10 cellular contexts compared by ENCODE assay signal in the genomic region with DNA sequence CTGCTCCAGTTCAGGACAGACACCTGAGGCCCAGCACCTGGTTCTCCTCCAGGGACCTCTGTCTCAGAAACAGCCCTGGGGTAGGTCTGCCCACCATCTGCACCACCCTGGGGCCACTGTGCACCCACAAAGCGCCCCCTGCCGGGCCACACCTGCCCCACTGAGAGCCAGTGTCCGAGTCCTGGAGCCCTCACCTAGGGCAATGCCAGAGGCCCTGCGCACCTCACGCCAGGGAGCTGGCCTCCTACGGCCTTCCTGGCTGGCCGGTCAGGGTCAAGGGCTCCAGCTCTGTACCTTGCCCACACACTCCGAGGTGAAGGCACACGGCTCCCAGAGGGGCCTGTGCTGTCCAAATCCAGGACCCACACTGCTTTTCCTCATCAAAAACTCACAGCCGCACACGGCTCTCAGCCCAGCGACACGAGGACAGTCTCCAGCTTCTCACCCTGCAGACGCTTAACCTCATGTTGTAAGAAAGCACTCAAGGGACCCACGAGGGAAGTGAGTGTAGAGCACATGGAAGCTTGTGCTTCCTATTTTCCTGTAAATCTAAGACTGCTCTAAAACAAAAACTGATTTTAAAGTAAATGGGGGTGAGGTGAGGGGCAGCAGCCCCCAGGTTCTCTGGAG. TPM values are rescaled to one million over a fixed set of nuclear protein-coding genes. Genes with fewer than 3 reads are reported as not detected.
DNase-seq lines count a peak whose midpoint lies in the region; ATAC-seq, FAIRE-seq and TF ChIP-seq lines count a peak whose summit lies in the region.
"Had no signal": no experiment of that assay in that cellular context is flagged by ENCODE, and none has a peak within 500 bp of the region (broad histone marks: within the 10 kb centered on the region; RNA-seq: fewer than 3 reads in every experiment).

No MANE protein-coding gene starts in this region.

- H4K20me1 ChIP-seq in HepG2 (ENCODE audit: insufficient read depth, low read length): peaks cover 56% of the 10 kb centered on the region

- H3K27ac ChIP-seq in HepG2 (ENCODE audit: extremely low read length, insufficient read depth, low read length): no peak overlapping the region

- ATAC-seq in WTC11 (no peak), HepG2 (0 out of 3 replicates have a peak, but pooled peaks have one; percentile 2), GM21825 (IDR thresholded peaks at IDR 0.05; ENCODE audit: unreplicated experiment) (no peak), HG03354 (IDR thresholded peaks at IDR 0.05; ENCODE audit: poor library complexity, severe bottlenecking, unreplicated experiment) (no peak)

- no peak for TF ChIP-seq POLR2A in HepG2 (IDR thresholded peaks at IDR 0.05; ENCODE audit: insufficient read depth in 1 of 2, low read depth in 2 of 2, low read length in 2 of 2)

- H3K79me2 ChIP-seq in HepG2 (ENCODE audit: insufficient read depth, low read length): peaks cover 78% of the 10 kb centered on the region

- no peak for FAIRE-seq in D721Med (lab: Jason Lieb, UNC)
- no peak for FAIRE-seq in HepG2 (lab: Jason Lieb, UNC)

- no peak overlapping the region for H3K4me3 Mint-ChIP-seq in WTC11

- H3K4me2 ChIP-seq in HepG2 (ENCODE audit: low read depth, low read length): no peak overlapping the region

- peaks cover 5 to 21% of the 10 kb centered on the region in 2 experiments for H3K36me3 ChIP-seq in HepG2 (replicated peaks in 1 of 2; ENCODE audit: control insufficient read depth in 1 of 2, insufficient read depth in 2 of 2, low read length in 2 of 2)

- peaks cover 4% of the 10 kb centered on the region for H3K36me3 Mint-ChIP-seq in WTC11

- no peak overlapping the region for H3K4me3 ChIP-seq in HepG2 (replicated peaks in 1 of 3; ENCODE audit: insufficient read depth in 1 of 3, low read depth in 2 of 3, low read length in 3 of 3)

- H3K27me3 Mint-ChIP-seq in WTC11 (ENCODE audit: low read depth): no peaks in the 10 kb centered on the region; the same call in 1 of the 2 replicates

- H3K4me1 ChIP-seq in HepG2 (ENCODE audit: insufficient read depth, low read length): peaks cover 25% of the 10 kb centered on the region

- no peak overlapping the region for H2AFZ ChIP-seq in HepG2 (ENCODE audit: low read length)

- no peak for TF ChIP-seq RAD21 in HepG2 (CRISPR knock-in tag; IDR thresholded peaks at IDR 0.05)

- DNase-seq in 8988T (peak; percentile 49), D721Med (ENCODE audit: insufficient read length, low spot score) (peak; percentile 16), WTC11 (ENCODE audit: low spot score) (peak; percentile 10), HepG2 (ENCODE audit: low spot score) (no peak), DMS 273 treated with DMSO at 0.1 percent for 48 hours (lab: John Stamatoyannopoulos, UW) (no peak), NCI-H128 (lab: John Stamatoyannopoulos, UW; ENCODE audit: unreplicated experiment) (no peak)
- DNase-seq: DMS153, kidney glomerular epithelial cell had no signal

- no peaks in the 10 kb centered on the region for H3K9me3 ChIP-seq in HepG2 (ENCODE audit: low read length)

- 94% methylated on average over 9 of the region's 15 CpGs for WGBS in HepG2 (ENCODE audit: low lambda C conversion rate)

- TF ChIP-seq CTCF in D721Med (IDR thresholded peaks at IDR 0.05; ENCODE audit: insufficient read depth, missing control alignments) (no peak), WTC11 (IDR thresholded peaks at IDR 0.05) (no peak), HepG2 (CRISPR knock-in tag; IDR thresholded peaks at IDR 0.05) (peak; percentile 33; the same call in 1 of the 2 replicates)

- H3K9ac ChIP-seq in HepG2 (ENCODE audit: insufficient read depth, low read depth, low read length): no peak overlapping the region

- H3K9me3 Mint-ChIP-seq in WTC11: no peaks in the 10 kb centered on the region

- POLR2A ChIA-PET in WTC11 (lab: Charles Lee) (no interaction called here), HepG2 (lab: Yijun Ruan, JAX) (no interaction called here)

- TF ChIP-seq EP300 in HepG2 (IDR thresholded peaks at IDR 0.05; ENCODE audit: low read depth in 2 of 2, low read length in 2 of 2): no peak
- no peak for TF ChIP-seq EP300 in HepG2 (CRISPR knock-in tag; IDR thresholded peaks at IDR 0.05; ENCODE audit: borderline replicate concordance)

- H3K27ac Mint-ChIP-seq in WTC11: no peak overlapping the region

- CTCF ChIA-PET in WTC11 (lab: Charles Lee) (interaction anchor here (1.5 kb wide), 1 partner anchor 103 kb away, joined by 4 read pairs; the partner anchor contains the start of gene UVSSA), HepG2 (lab: Yijun Ruan, JAX; ENCODE audit: low intra/inter-chr PET ratio, low total read pairs) (no interaction called here)

- intact Hi-C loops in HepG2 (cut with micrococcal nuclease; ENCODE audit: unreplicated experiment): no loop called here

- BruUV-seq in HepG2 (replicated peaks; lab: Mats Ljungman, UMichigan): no TSS peak

- H3K27me3 ChIP-seq in HepG2 (ENCODE audit: control insufficient read depth in 1 of 2, insufficient read depth in 2 of 2, low read length in 2 of 2): no peaks in the 10 kb centered on the region

- peaks cover 11% of the 10 kb centered on the region for H3K4me1 Mint-ChIP-seq in WTC11

- in situ Hi-C loops in HepG2 (cut with HindIII; ENCODE audit: extremely low pct_ligation_motif_present, low pct_unique_long_range_greater_than_20kb): no loop called here

TF ChIP-seq in WTC11, 78 proteins besides CTCF, POLR2A, EP300 and RAD21 (continues in another document):
- TF ChIP-seq SMAD4 (CRISPR knock-in tag; IDR thresholded peaks at IDR 0.05): no peak

TF ChIP-seq in HepG2, 621 proteins besides CTCF, POLR2A, EP300 and RAD21 (continues in another document):
- TF ChIP-seq MNT (IDR thresholded peaks at IDR 0.05): peak; percentile 44; the same call in 1 of the 2 replicates
- TF ChIP-seq TOPORS (CRISPR knock-in tag; IDR thresholded peaks at IDR 0.05): no peak

RNA-seq across cellular contexts. Expression of gene CTBP1, which starts 5.4 kb away (rescaled TPM):
- total RNA-seq in WTC11 (2021) (143 to 167 TPM (median 159 TPM) in 3 replicates), HepG2 (2016; rRNA removed; fragmentation: Illumina TruSeq; extraction: Trizol) (106 and 112 TPM in 2 replicates)
- total RNA-seq in HepG2 (2016; cell fraction: cytosol; rRNA removed; fragmentation: Illumina TruSeq; extraction: Trizol; ENCODE audit: low read depth): 119 TPM in 2 replicates
- 83.8 and 121 TPM in 2 replicates for total RNA-seq in HepG2 (2016; cell fraction: insoluble cytoplasmic fraction; rRNA removed; fragmentation: Illumina TruSeq; extraction: Trizol)
- total RNA-seq in HepG2 (2016; cell fraction: membrane; rRNA removed; fragmentation: Illumina TruSeq; extraction: Trizol): 133 and 173 TPM in 2 replicates
- total RNA-seq in HepG2 (2016; cell fraction: nucleus; rRNA removed; fragmentation: Illumina TruSeq; extraction: Trizol): 51.5 and 60.9 TPM in 2 replicates
- 78.5 and 123 TPM in 2 replicates for polyA plus RNA-seq in HepG2 (2011; rRNA removed)
- 87.2 and 182 TPM in 2 replicates for polyA plus RNA-seq in HepG2 (2011; cell fraction: cytosol; rRNA removed)
- polyA plus RNA-seq in HepG2 (2011; cell fraction: nucleus; rRNA removed): 489 and 636 TPM in 2 replicates
- polyA plus RNA-seq in HepG2 (2012): 69.0 and 92.6 TPM in 2 replicates
- 49.5 and 64.7 TPM in 2 replicates for polyA plus RNA-seq in HepG2 (2016; cell fraction: cytosol; fragmentation: Illumina TruSeq; extraction: Trizol; ENCODE audit: low read depth)
- 101 and 112 TPM in 2 replicates for polyA plus RNA-seq in HepG2 (2016; cell fraction: insoluble cytoplasmic fraction; fragmentation: Illumina TruSeq; extraction: Trizol; ENCODE audit: low read depth)
- 103 and 116 TPM in 2 replicates for polyA plus RNA-seq in HepG2 (2016; cell fraction: membrane; fragmentation: Illumina TruSeq; extraction: Trizol; ENCODE audit: low read depth)
- polyA plus RNA-seq in HepG2 (2016; cell fraction: nucleus; fragmentation: Illumina TruSeq; extraction: Trizol; ENCODE audit: insufficient read depth, low read depth): 152 and 155 TPM in 2 replicates
- 136 and 350 TPM in 2 replicates for polyA minus RNA-seq in HepG2 (2011; rRNA and poly(A)+ RNA removed; ENCODE audit: low replicate concordance)
- polyA minus RNA-seq in HepG2 (2011; cell fraction: cytosol; rRNA and poly(A)+ RNA removed): 85.1 and 100 TPM in 2 replicates
- 47.7 and 48.4 TPM in 2 replicates for polyA minus RNA-seq in HepG2 (2011; cell fraction: nucleus; rRNA and poly(A)+ RNA removed)

RNA-seq across cellular contexts. Expression of gene MAEA, which starts 46.1 kb away (rescaled TPM):
- 66.9 to 86.9 TPM (median 79.8 TPM) in 3 replicates for total RNA-seq in WTC11 (2021)
- 52.0 and 65.2 TPM in 2 replicates for total RNA-seq in HepG2 (2016; rRNA removed; fragmentation: Illumina TruSeq; extraction: Trizol)
- 10.0 and 10.5 TPM in 2 replicates for total RNA-seq in HepG2 (2016; cell fraction: cytosol; rRNA removed; fragmentation: Illumina TruSeq; extraction: Trizol; ENCODE audit: low read depth)
- total RNA-seq in HepG2 (2016; cell fraction: insoluble cytoplasmic fraction; rRNA removed; fragmentation: Illumina TruSeq; extraction: Trizol): 55.0 and 59.4 TPM in 2 replicates
- 23.7 and 24.2 TPM in 2 replicates for total RNA-seq in HepG2 (2016; cell fraction: membrane; rRNA removed; fragmentation: Illumina TruSeq; extraction: Trizol)
- total RNA-seq in HepG2 (2016; cell fraction: nucleus; rRNA removed; fragmentation: Illumina TruSeq; extraction: Trizol): 30.2 and 31.7 TPM in 2 replicates
- polyA plus RNA-seq in HepG2 (2011; rRNA removed): 57.1 and 60.7 TPM in 2 replicates
- 48.5 and 73.3 TPM in 2 replicates for polyA plus RNA-seq in HepG2 (2011; cell fraction: cytosol; rRNA removed)
- polyA plus RNA-seq in HepG2 (2011; cell fraction: nucleus; rRNA removed): 171 and 221 TPM in 2 replicates
- 28.9 and 30.8 TPM in 2 replicates for polyA plus RNA-seq in HepG2 (2012)
- polyA plus RNA-seq in HepG2 (2016; cell fraction: cytosol; fragmentation: Illumina TruSeq; extraction: Trizol; ENCODE audit: low read depth): 5.9 and 6.3 TPM in 2 replicates
- 60.8 and 67.1 TPM in 2 replicates for polyA plus RNA-seq in HepG2 (2016; cell fraction: insoluble cytoplasmic fraction; fragmentation: Illumina TruSeq; extraction: Trizol; ENCODE audit: low read depth)
- polyA plus RNA-seq in HepG2 (2016; cell fraction: membrane; fragmentation: Illumina TruSeq; extraction: Trizol; ENCODE audit: low read depth): 15.8 and 16.9 TPM in 2 replicates
- polyA plus RNA-seq in HepG2 (2016; cell fraction: nucleus; fragmentation: Illumina TruSeq; extraction: Trizol; ENCODE audit: insufficient read depth, low read depth): 69.6 and 72.4 TPM in 2 replicates
- polyA minus RNA-seq in HepG2 (2011; rRNA and poly(A)+ RNA removed; ENCODE audit: low replicate concordance): 56.6 and 139 TPM in 2 replicates
- 41.7 and 45.7 TPM in 2 replicates for polyA minus RNA-seq in HepG2 (2011; cell fraction: cytosol; rRNA and poly(A)+ RNA removed)
- 40.9 and 44.3 TPM in 2 replicates for polyA minus RNA-seq in HepG2 (2011; cell fraction: nucleus; rRNA and poly(A)+ RNA removed)

Comparison
In these comparisons a context has a peak if more than half of its experiments do, and no peak if none do; other contexts are left out.
1. DNase-seq: peak in 8988T (single experiment), D721Med (single experiment) and WTC11 (single experiment); none in HepG2 (single experiment), DMS 273 treated with DMSO at 0.1 percent for 48 hours (single experiment) and NCI-H128 (single experiment).